22 cellular contexts compared by ENCODE assay signal in genomic region chr19:30423481-30423880, GRCh38. TPM values are rescaled to one million over a fixed set of nuclear protein-coding genes. Genes with fewer than 3 reads are reported as not detected.
"Had no signal": no experiment of that assay in that cellular context is flagged by ENCODE, and none has a peak within 500 bp of the region (broad histone marks: within the 10 kb centered on the region; RNA-seq: fewer than 3 reads in every experiment).

No MANE protein-coding gene starts in this region.

- H3K36me3 Mint-ChIP-seq: activated naive CD4-positive, alpha-beta T cell treated with anti-CD3 and anti-CD28 coated beads, Interleukin-2, amount 50 U/mL, for 24 hours had no signal

- ATAC-seq: activated CD4-positive, CD25-positive, alpha-beta regulatory T cell treated with anti-CD3 and anti-CD28 coated beads, Interleukin-2, amount 50 U/mL, for 24 hours; left lobe of liver; psoas muscle; sciatic nerve; stimulated activated naive CD8-positive, alpha-beta T cell treated with anti-CD3 and anti-CD28 coated beads, Interleukin-15, amount 100 ng/mL, for 72 hours had no signal

- H3K4me3 ChIP-seq: esophagus squamous epithelium, psoas muscle, smooth muscle cell, thoracic aorta, upper lobe of left lung had no signal

- DNase-seq: activated CD4-positive, alpha-beta T cell treated with anti-CD3 and anti-CD28 coated beads, Interleukin-2, amount 50 U/mL, for 1 hour; activated gamma-delta T cell; dermis blood vessel endothelial cell; effector memory CD4-positive, alpha-beta T cell; esophagus squamous epithelium; psoas muscle; stimulated activated CD4-positive, alpha-beta T cell treated with anti-CD3 and anti-CD28 coated beads, Interleukin-4, amount 100 ng/mL, for 1 hour; stimulated activated naive CD8-positive, alpha-beta T cell treated with anti-CD3 and anti-CD28 coated beads, Interleukin-15, amount 100 ng/mL, for 72 hours; T-helper 1 cell; T-helper 9 cell had no signal

- H3K9me3 Mint-ChIP-seq: activated naive CD4-positive, alpha-beta T cell treated with anti-CD3 and anti-CD28 coated beads, Interleukin-2, amount 50 U/mL, for 24 hours had no signal

- H3K36me3 ChIP-seq: esophagus squamous epithelium, thoracic aorta, upper lobe of left lung had no signal

- H3K27ac ChIP-seq: esophagus squamous epithelium, psoas muscle, thoracic aorta, upper lobe of left lung had no signal

- H3K9me3 ChIP-seq: esophagus squamous epithelium, psoas muscle, thoracic aorta, upper lobe of left lung had no signal

- H3K27me3 ChIP-seq: esophagus squamous epithelium, upper lobe of left lung had no signal

- H3K4me1 ChIP-seq: esophagus squamous epithelium, psoas muscle, upper lobe of left lung had no signal

- H3K27ac Mint-ChIP-seq: activated naive CD4-positive, alpha-beta T cell treated with anti-CD3 and anti-CD28 coated beads, Interleukin-2, amount 50 U/mL, for 24 hours; stimulated activated naive CD8-positive, alpha-beta T cell treated with anti-CD3 and anti-CD28 coated beads, Interleukin-15, amount 100 ng/mL, for 72 hours had no signal

- H3K4me3 Mint-ChIP-seq: activated naive CD4-positive, alpha-beta T cell treated with anti-CD3 and anti-CD28 coated beads, Interleukin-2, amount 50 U/mL, for 24 hours; stimulated activated naive CD8-positive, alpha-beta T cell treated with anti-CD3 and anti-CD28 coated beads, Interleukin-15, amount 100 ng/mL, for 72 hours had no signal

- H3K4me1 Mint-ChIP-seq: activated naive CD4-positive, alpha-beta T cell treated with anti-CD3 and anti-CD28 coated beads, Interleukin-2, amount 50 U/mL, for 24 hours; stimulated activated naive CD8-positive, alpha-beta T cell treated with anti-CD3 and anti-CD28 coated beads, Interleukin-15, amount 100 ng/mL, for 72 hours had no signal

RNA-seq across cellular contexts. Expression of gene ZNF536, which starts 51.3 kb away (rescaled TPM):
- total RNA-seq: bronchial epithelial cell, dermis blood vessel endothelial cell, endothelial cell of umbilical vein, left lobe of liver, myocyte, osteoblast, smooth muscle cell had no signal
- polyA plus RNA-seq: endothelial cell of umbilical vein, keratinocyte, smooth muscle cell had no signal
